ENCODE assay signal across 1 cellular context in genomic region chr5:73027361-73027760, GRCh38.
TF ChIP-seq lines count a peak whose summit lies in the region.

No MANE protein-coding gene starts in this region.

TF ChIP-seq in SK-N-SH, 30 proteins besides CTCF, POLR2A, EP300 and RAD21 (continued from another document):
- TF ChIP-seq USF1 (IDR thresholded peaks at IDR 0.05; ENCODE audit: borderline replicate concordance, low read depth): no peak
